In genomic region chr7:3168869-3169268, GRCh38 we compare ENCODE assay signal across 21 cellular contexts.
"Had no signal": no experiment of that assay in that cellular context is flagged by ENCODE, and none has a peak within 500 bp of the region (broad histone marks: within the 10 kb centered on the region; RNA-seq: fewer than 3 reads in every experiment).

No MANE protein-coding gene starts in this region.

- H3K9me3 Mint-ChIP-seq: activated CD4-positive, alpha-beta memory T cell treated with anti-CD3 and anti-CD28 coated beads, Interleukin-2, amount 10 ng/mL, durations not matched to agents 7 days and 5 days had no signal

- ATAC-seq: activated CD4-positive, CD25-positive, alpha-beta regulatory T cell treated with anti-CD3 and anti-CD28 coated beads, Interleukin-2, amount 50 U/mL, for 24 hours; gastroesophageal sphincter; left lobe of liver; naive thymus-derived CD8-positive, alpha-beta T cell; pancreas; psoas muscle; stimulated activated naive B cell treated with anti-CD40 and anti-IgM and Interleukin-4, amounts not matched to agents 10 μg/mL and 1 μg/mL and 100 μg/mL, for 72 hours had no signal

- H3K27ac ChIP-seq: epithelial cell of prostate, gastroesophageal sphincter, heart left ventricle, pancreas, psoas muscle, right atrium auricular region, skin epidermis, thoracic aorta, upper lobe of left lung had no signal

- H3K27ac Mint-ChIP-seq: activated CD4-positive, alpha-beta memory T cell treated with anti-CD3 and anti-CD28 coated beads, Interleukin-2, amount 10 ng/mL, durations not matched to agents 7 days and 5 days; activated CD4-positive, alpha-beta T cell treated with anti-CD3 and anti-CD28 coated beads, Interleukin-2, amount 10 ng/mL, durations not matched to agents 24 days and 14 days; activated naive CD4-positive, alpha-beta T cell treated with anti-CD3 and anti-CD28 coated beads, Interleukin-2, amount 10 ng/mL, durations not matched to agents 7 days and 5 days; stimulated activated naive B cell treated with anti-CD40 and anti-IgM and Interleukin-4, amounts not matched to agents 10 μg/mL and 1 μg/mL and 100 μg/mL, for 72 hours had no signal

- H3K4me3 Mint-ChIP-seq: activated CD4-positive, alpha-beta memory T cell treated with anti-CD3 and anti-CD28 coated beads, Interleukin-2, amount 10 ng/mL, durations not matched to agents 7 days and 5 days; activated CD4-positive, alpha-beta T cell treated with anti-CD3 and anti-CD28 coated beads, Interleukin-2, amount 10 ng/mL, durations not matched to agents 24 days and 14 days; activated naive CD4-positive, alpha-beta T cell treated with anti-CD3 and anti-CD28 coated beads, Interleukin-2, amount 10 ng/mL, durations not matched to agents 7 days and 5 days; naive thymus-derived CD8-positive, alpha-beta T cell; stimulated activated naive B cell treated with anti-CD40 and anti-IgM and Interleukin-4, amounts not matched to agents 10 μg/mL and 1 μg/mL and 100 μg/mL, for 72 hours had no signal

- H3K36me3 Mint-ChIP-seq: activated naive CD4-positive, alpha-beta T cell treated with anti-CD3 and anti-CD28 coated beads, Interleukin-2, amount 10 ng/mL, durations not matched to agents 7 days and 5 days; naive thymus-derived CD8-positive, alpha-beta T cell had no signal

- H3K27me3 ChIP-seq: pancreas, right atrium auricular region, upper lobe of left lung had no signal

- H3K36me3 ChIP-seq: gastroesophageal sphincter, heart left ventricle, pancreas, right atrium auricular region, thoracic aorta, upper lobe of left lung had no signal

- H3K4me1 Mint-ChIP-seq: activated CD4-positive, alpha-beta memory T cell treated with anti-CD3 and anti-CD28 coated beads, Interleukin-2, amount 10 ng/mL, durations not matched to agents 7 days and 5 days; activated CD4-positive, alpha-beta T cell treated with anti-CD3 and anti-CD28 coated beads, Interleukin-2, amount 10 ng/mL, durations not matched to agents 24 days and 14 days; activated naive CD4-positive, alpha-beta T cell treated with anti-CD3 and anti-CD28 coated beads, Interleukin-2, amount 10 ng/mL, durations not matched to agents 7 days and 5 days; stimulated activated naive B cell treated with anti-CD40 and anti-IgM and Interleukin-4, amounts not matched to agents 10 μg/mL and 1 μg/mL and 100 μg/mL, for 72 hours had no signal

- H3K9me3 ChIP-seq: heart left ventricle, pancreas, psoas muscle, right atrium auricular region, thoracic aorta, upper lobe of left lung had no signal

- DNase-seq: activated CD4-positive, alpha-beta memory T cell treated with anti-CD3 and anti-CD28 coated beads, Interleukin-2, amount 10 ng/mL, durations not matched to agents 7 days and 5 days; activated CD4-positive, alpha-beta T cell treated with anti-CD3 and anti-CD28 coated beads, Interleukin-2, amount 10 ng/mL, durations not matched to agents 24 days and 14 days; activated effector memory CD4-positive, alpha-beta T cell treated with anti-CD3 and anti-CD28 coated beads, Interleukin-2, amount 50 U/mL, for 16 hours; activated naive CD4-positive, alpha-beta T cell treated with anti-CD3 and anti-CD28 coated beads, Interleukin-2, amount 10 ng/mL, durations not matched to agents 7 days and 5 days; amygdala; cortex of kidney; kidney; naive thymus-derived CD8-positive, alpha-beta T cell; pancreas; psoas muscle; stimulated activated naive B cell treated with anti-CD40 and anti-IgM and Interleukin-4, amounts not matched to agents 10 μg/mL and 1 μg/mL and 100 μg/mL, for 72 hours; SW 1271 had no signal

- H3K4me3 ChIP-seq: gastroesophageal sphincter, heart left ventricle, pancreas, psoas muscle, right atrium auricular region, skin epidermis, thoracic aorta, upper lobe of left lung had no signal
